ENCODE assay signal across 9 cellular contexts in the genomic region with DNA sequence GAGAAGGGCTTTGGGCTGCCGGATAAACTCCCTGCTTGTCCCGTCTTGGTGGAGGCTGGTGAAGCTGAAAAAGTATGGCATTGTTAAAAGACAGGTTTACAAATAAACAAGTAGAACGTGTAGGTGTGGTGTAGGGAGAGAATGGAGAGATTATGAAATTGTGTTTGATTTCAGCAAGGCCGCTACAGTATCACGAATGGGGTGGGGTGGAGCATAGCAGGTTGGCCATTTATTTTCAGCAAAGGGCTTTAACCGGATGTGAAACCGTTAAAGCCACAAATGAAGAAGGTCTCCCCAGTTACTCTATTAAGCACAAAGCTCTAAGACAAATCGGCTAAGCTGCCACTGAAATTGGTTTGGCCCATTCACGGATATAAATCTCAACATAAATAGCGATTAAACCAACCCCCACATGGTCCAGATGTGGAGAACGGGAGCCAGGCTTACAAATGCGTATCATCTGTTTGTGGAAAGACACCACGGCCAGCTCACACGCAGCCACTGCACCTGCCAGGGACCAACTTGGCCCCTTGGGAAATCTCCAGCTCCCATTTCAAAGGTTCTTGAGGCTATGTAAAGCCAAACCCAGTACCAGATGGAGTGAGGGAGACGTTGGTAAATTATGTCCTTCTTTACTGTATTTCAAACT.
DNase-seq lines count a peak whose midpoint lies in the region; ATAC-seq lines count a peak whose summit lies in the region.
"Had no signal": no experiment of that assay in that cellular context is flagged by ENCODE, and none has a peak within 500 bp of the region (broad histone marks: within the 10 kb centered on the region; RNA-seq: fewer than 3 reads in every experiment).

No MANE protein-coding gene starts in this region.

- peak overlapping the region; percentile 25 for H3K27ac Mint-ChIP-seq in activated CD4-positive, alpha-beta T cell treated with anti-CD3 and anti-CD28 coated beads, Interleukin-2, amount 10 ng/mL, durations not matched to agents 24 days and 14 days
- H3K27ac Mint-ChIP-seq in stimulated activated effector memory CD8-positive, alpha-beta T cell treated with anti-CD3 and anti-CD28 coated beads, Interleukin-12 subunit alpha, Interleukin-12 subunit beta, amount 100 ng/mL, for 72 hours, result peak overlapping the region; percentile 3
- H3K27ac Mint-ChIP-seq: activated CD4-positive, alpha-beta memory T cell treated with anti-CD3 and anti-CD28 coated beads, Interleukin-2, amount 10 ng/mL, durations not matched to agents 7 days and 5 days had no signal

- DNase-seq in activated CD4-positive, alpha-beta T cell treated with anti-CD3 and anti-CD28 coated beads, Interleukin-2, amount 10 ng/mL, durations not matched to agents 24 days and 14 days, result no peak
- no peak for DNase-seq in activated CD4-positive, alpha-beta T cell treated with anti-CD3 and anti-CD28 coated beads for 1 hour
- DNase-seq in NOMO-1 (lab: John Stamatoyannopoulos, UW; ENCODE audit: unreplicated experiment in 2 of 2) (peak; percentile 78 to 83), cerebellum (ENCODE audit: low spot score) (no peak), NCI-H774 (lab: John Stamatoyannopoulos, UW) (no peak), H7 (no peak)
- DNase-seq in stimulated activated effector memory CD8-positive, alpha-beta T cell treated with anti-CD3 and anti-CD28 coated beads, Interleukin-12 subunit alpha, Interleukin-12 subunit beta, amount 100 ng/mL, for 72 hours (ENCODE audit: low spot score in 2 of 2), result no peak
- DNase-seq: activated CD4-positive, alpha-beta memory T cell treated with anti-CD3 and anti-CD28 coated beads, Interleukin-2, amount 10 ng/mL, durations not matched to agents 7 days and 5 days had no signal

- H3K9me3 Mint-ChIP-seq in activated CD4-positive, alpha-beta T cell treated with anti-CD3 and anti-CD28 coated beads, Interleukin-2, amount 10 ng/mL, durations not matched to agents 24 days and 14 days, result no peaks in the 10 kb centered on the region
- H3K9me3 Mint-ChIP-seq in stimulated activated effector memory CD8-positive, alpha-beta T cell treated with anti-CD3 and anti-CD28 coated beads, Interleukin-12 subunit alpha, Interleukin-12 subunit beta, amount 100 ng/mL, for 72 hours, result no peaks in the 10 kb centered on the region
- H3K9me3 Mint-ChIP-seq: activated CD4-positive, alpha-beta memory T cell treated with anti-CD3 and anti-CD28 coated beads, Interleukin-2, amount 10 ng/mL, durations not matched to agents 7 days and 5 days had no signal

- no peak overlapping the region for H3K4me3 ChIP-seq in H7 (ENCODE audit: insufficient read depth, low read depth, low read length)

- peaks cover 36% of the 10 kb centered on the region for H3K36me3 Mint-ChIP-seq in activated CD4-positive, alpha-beta T cell treated with anti-CD3 and anti-CD28 coated beads, Interleukin-2, amount 10 ng/mL, durations not matched to agents 24 days and 14 days (ENCODE audit: low read depth)
- peaks cover 87% of the 10 kb centered on the region for H3K36me3 Mint-ChIP-seq in stimulated activated effector memory CD8-positive, alpha-beta T cell treated with anti-CD3 and anti-CD28 coated beads, Interleukin-12 subunit alpha, Interleukin-12 subunit beta, amount 100 ng/mL, for 72 hours

- peaks cover 15% of the 10 kb centered on the region for H3K4me1 Mint-ChIP-seq in activated CD4-positive, alpha-beta T cell treated with anti-CD3 and anti-CD28 coated beads, Interleukin-2, amount 10 ng/mL, durations not matched to agents 24 days and 14 days
- peaks cover 39% of the 10 kb centered on the region for H3K4me1 Mint-ChIP-seq in stimulated activated effector memory CD8-positive, alpha-beta T cell treated with anti-CD3 and anti-CD28 coated beads, Interleukin-12 subunit alpha, Interleukin-12 subunit beta, amount 100 ng/mL, for 72 hours

- no peak overlapping the region for H3K4me3 Mint-ChIP-seq in activated CD4-positive, alpha-beta T cell treated with anti-CD3 and anti-CD28 coated beads, Interleukin-2, amount 10 ng/mL, durations not matched to agents 24 days and 14 days
- no peak overlapping the region for H3K4me3 Mint-ChIP-seq in stimulated activated effector memory CD8-positive, alpha-beta T cell treated with anti-CD3 and anti-CD28 coated beads, Interleukin-12 subunit alpha, Interleukin-12 subunit beta, amount 100 ng/mL, for 72 hours
- H3K4me3 Mint-ChIP-seq: activated CD4-positive, alpha-beta memory T cell treated with anti-CD3 and anti-CD28 coated beads, Interleukin-2, amount 10 ng/mL, durations not matched to agents 7 days and 5 days had no signal

- intact Hi-C loops in activated CD4-positive, alpha-beta T cell treated with anti-CD3 and anti-CD28 coated beads, Interleukin-2, amount 10 ng/mL, durations not matched to agents 24 days and 14 days (cut with micrococcal nuclease), result no loop called here

- no peaks in the 10 kb centered on the region for H3K27me3 ChIP-seq in H7 (ENCODE audit: control insufficient read depth, insufficient read depth, low read length)

- H3K36me3 ChIP-seq in H7 (replicated peaks; ENCODE audit: control insufficient read depth, insufficient read depth, low read length), result peaks cover 31% of the 10 kb centered on the region

- ATAC-seq in HG03097 (IDR thresholded peaks at IDR 0.05; ENCODE audit: low FRiP score, unreplicated experiment), result peak; percentile 38
- no peak for ATAC-seq in stimulated activated effector memory CD8-positive, alpha-beta T cell treated with anti-CD3 and anti-CD28 coated beads, Interleukin-12 subunit alpha, Interleukin-12 subunit beta, amount 100 ng/mL, for 72 hours

- H3K27me3 Mint-ChIP-seq in activated CD4-positive, alpha-beta T cell treated with anti-CD3 and anti-CD28 coated beads, Interleukin-2, amount 10 ng/mL, durations not matched to agents 24 days and 14 days, result no peaks in the 10 kb centered on the region
- H3K27me3 Mint-ChIP-seq: activated CD4-positive, alpha-beta memory T cell treated with anti-CD3 and anti-CD28 coated beads, Interleukin-2, amount 10 ng/mL, durations not matched to agents 7 days and 5 days had no signal

Comparison
In these comparisons a context has a peak if more than half of its experiments do, and no peak if none do; other contexts are left out.
1. DNase-seq: peak in NOMO-1 (2 of 2); none in activated CD4-positive, alpha-beta T cell treated with anti-CD3 and anti-CD28 coated beads, Interleukin-2, amount 10 ng/mL, durations not matched to agents 24 days and 14 days (single experiment), activated CD4-positive, alpha-beta T cell treated with anti-CD3 and anti-CD28 coated beads for 1 hour (single experiment), stimulated activated effector memory CD8-positive, alpha-beta T cell treated with anti-CD3 and anti-CD28 coated beads, Interleukin-12 subunit alpha, Interleukin-12 subunit beta, amount 100 ng/mL, for 72 hours (0 of 2), cerebellum (single experiment), NCI-H774 (single experiment) and H7 (single experiment).